10 cellular contexts compared by ENCODE assay signal in the genomic region with DNA sequence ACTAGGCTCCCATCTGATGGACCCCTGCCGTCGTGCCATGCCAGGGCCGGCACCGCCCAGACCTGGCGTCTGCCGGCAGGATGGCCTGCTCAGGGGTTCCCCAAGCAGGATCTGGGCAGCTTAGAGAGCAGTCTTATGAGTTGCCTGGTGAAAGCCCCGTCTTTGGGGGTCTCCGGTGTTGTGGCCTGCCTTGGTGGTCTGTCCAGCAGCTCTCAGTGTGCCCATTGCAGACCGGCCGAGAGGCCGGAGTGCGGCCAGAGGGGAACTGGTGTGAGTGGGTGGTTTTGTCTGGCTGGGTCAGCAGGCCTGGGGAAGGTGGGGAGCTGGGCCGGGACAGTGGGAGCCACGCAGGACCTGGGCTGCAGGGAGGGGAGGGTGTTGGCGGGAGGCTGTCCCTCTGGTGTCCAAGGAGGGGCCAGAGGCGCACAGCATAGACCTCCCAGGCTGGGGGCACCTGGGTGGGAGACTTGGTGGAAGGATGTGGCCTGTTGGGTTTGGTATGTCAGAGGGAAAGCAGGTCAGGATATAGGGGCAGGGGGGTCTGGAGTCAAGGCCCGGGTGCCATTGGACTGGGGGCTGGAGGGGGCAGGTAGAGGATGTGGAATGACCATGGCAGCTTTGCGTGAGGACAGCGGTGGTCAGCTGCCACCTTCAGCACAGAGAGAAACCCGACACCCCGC. TPM values are rescaled to one million over a fixed set of nuclear protein-coding genes. Genes with fewer than 3 reads are reported as not detected.
A peak's percentile ranks its signal among the peaks of the same experiment; 100 is the strongest.
DNase-seq lines count a peak whose midpoint lies in the region; ATAC-seq and TF ChIP-seq lines count a peak whose summit lies in the region.
"Had no signal": no experiment of that assay in that cellular context is flagged by ENCODE, and none has a peak within 500 bp of the region (broad histone marks: within the 10 kb centered on the region; RNA-seq: fewer than 3 reads in every experiment).

No MANE protein-coding gene starts in this region.

- H3K9me3 Mint-ChIP-seq in neural crest cell: no peaks in the 10 kb centered on the region

- H3K27ac Mint-ChIP-seq in neural crest cell (ENCODE audit: unreplicated experiment): no peak overlapping the region

- H3K36me3 ChIP-seq in A673 (ENCODE audit: insufficient read depth, low read length, poor library complexity, severe bottlenecking) (no peaks in the 10 kb centered on the region), Panc1 (ENCODE audit: control insufficient read depth, insufficient read depth, low read length) (no peaks in the 10 kb centered on the region), esophagus squamous epithelium (no peaks in the 10 kb centered on the region)

- H3K27me3 Mint-ChIP-seq in neural crest cell (ENCODE audit: low read depth): peaks cover 13% of the 10 kb centered on the region

- 22 to 33% methylated on average over 6 to 10 of the region's 21 CpGs for WGBS in esophagus squamous epithelium, 2 donors

- no peak overlapping the region for H3K27ac ChIP-seq in A673 (ENCODE audit: low read depth, low read length, poor library complexity, severe bottlenecking)
- H3K27ac ChIP-seq in Panc1 (ENCODE audit: low read length): peak overlapping the region; percentile 71
- peak overlapping the region; percentile 79 to 91 (median 87) for H3K27ac ChIP-seq in esophagus squamous epithelium

- peak overlapping the region; percentile 86 for H3K4me3 Mint-ChIP-seq in neural crest cell

- no peaks in the 10 kb centered on the region for H3K4me1 ChIP-seq in A673 (ENCODE audit: insufficient read depth, low read length, poor library complexity, severe bottlenecking)
- H3K4me1 ChIP-seq in Panc1 (ENCODE audit: control insufficient read depth, insufficient read depth, low read length): peaks cover 51% of the 10 kb centered on the region
- H3K4me1 ChIP-seq in esophagus squamous epithelium: peaks cover 74 to 97% (median 77%) of the 10 kb centered on the region in 3 donors

- H3K4me3 ChIP-seq in A673 (ENCODE audit: low read depth, low read length, poor library complexity, severe bottlenecking) (peak overlapping the region; percentile 52), Panc1 (ENCODE audit: low read depth in 2 of 2, low read length in 2 of 2) (peak overlapping the region; percentile 43 to 58), esophagus squamous epithelium (peak overlapping the region; percentile 57 to 84 (median 66))

- peaks cover 26% of the 10 kb centered on the region for H3K4me1 Mint-ChIP-seq in neural crest cell

- no peak for TF ChIP-seq POLR2A in esophagus squamous epithelium (IDR thresholded peaks at IDR 0.05)

- no peak for DNase-seq in A673 (ENCODE audit: low spot score)
- DNase-seq in Panc1 (ENCODE audit: low read depth, low spot score): no peak
- no peak for DNase-seq in esophagus squamous epithelium (lab: John Stamatoyannopoulos, UW)
- DNase-seq in neural crest cell (ENCODE audit: low read depth, low spot score): no peak
- DNase-seq in DMS53 (lab: John Stamatoyannopoulos, UW): no peak
- DNase-seq in stimulated activated CD4-positive, alpha-beta T cell treated with anti-CD3 and anti-CD28 coated beads, Interleukin-12 subunit alpha, Interleukin-12 subunit beta, amount 100 ng/mL, for 4 hours: no peak
- no peak for DNase-seq in ureter (ENCODE audit: low spot score)
- DNase-seq: activated naive CD4-positive, alpha-beta T cell; DND-41 had no signal

- ATAC-seq in Panc1 (peak; percentile 0; the same call in 1 of the 2 replicates), GM19023 (IDR thresholded peaks at IDR 0.05; ENCODE audit: unreplicated experiment) (no peak)

- CTCF ChIA-PET in A673 (lab: Charles Lee): no interaction called here
- CTCF ChIA-PET in Panc1 (lab: Charles Lee): interaction anchor here (0.8 kb wide), 1 partner anchor 219 kb away, joined by 6 read pairs; no protein-coding TSS in a partner anchor

- peaks cover 7% of the 10 kb centered on the region for H3K27me3 ChIP-seq in A673 (replicated peaks; ENCODE audit: insufficient read depth, low read depth, low read length, poor library complexity)
- H3K27me3 ChIP-seq in Panc1 (ENCODE audit: control insufficient read depth, insufficient read depth, low read length): no peaks in the 10 kb centered on the region
- peaks cover 0 to 68% (median 0%) of the 10 kb centered on the region in 4 donors for H3K27me3 ChIP-seq in esophagus squamous epithelium

- H3K36me3 Mint-ChIP-seq in neural crest cell (ENCODE audit: low read depth): no peaks in the 10 kb centered on the region

- POLR2A ChIA-PET in A673 (lab: Charles Lee; ENCODE audit: low non-redundant PET): no interaction called here
- POLR2A ChIA-PET in Panc1 (lab: Charles Lee): no interaction called here

- BruUV-seq in A673 (replicated peaks; lab: Mats Ljungman, UMichigan): no TSS peak
- no TSS peak for BruUV-seq in Panc1 (replicated peaks; lab: Mats Ljungman, UMichigan)

- in situ Hi-C loops in Panc1 (cut with HindIII; ENCODE audit: low pct_unique_long_range_greater_than_20kb, low sequenced_read_pairs): no loop called here

- no peaks in the 10 kb centered on the region for H3K9me3 ChIP-seq in A673 (ENCODE audit: low read depth, low read length, poor library complexity, severe bottlenecking)
- H3K9me3 ChIP-seq in Panc1 (ENCODE audit: control insufficient read depth, insufficient read depth, low read depth, low read length): no peaks in the 10 kb centered on the region
- no peaks in the 10 kb centered on the region for H3K9me3 ChIP-seq in esophagus squamous epithelium

- intact Hi-C loops in A673 (cut with micrococcal nuclease; ENCODE audit: unreplicated experiment) (no loop called here), Panc1 (cut with micrococcal nuclease; ENCODE audit: unreplicated experiment) (no loop called here), esophagus squamous epithelium (cut with DNase I) (no loop called here)

- no peak for TF ChIP-seq CTCF in A673 (conservative IDR thresholded peaks at IDR 0.05; ENCODE audit: low read depth, low read length)
- TF ChIP-seq CTCF in Panc1 (IDR thresholded peaks at IDR 0.05): no peak
- no peak for TF ChIP-seq CTCF in esophagus squamous epithelium (IDR thresholded peaks at IDR 0.05)
- TF ChIP-seq CTCF in neural crest cell (conservative IDR thresholded peaks at IDR 0.05): no peak

RNA-seq across cellular contexts. Expression of a gene that starts 16.5 kb away (rescaled TPM):
- total RNA-seq in A673 (2021): 21.2 and 21.9 TPM in 2 replicates
- 88.7 TPM for total RNA-seq in Panc1 (2021; ENCODE audit: unreplicated experiment)
- polyA plus RNA-seq in Panc1 (2012; ENCODE audit: insufficient read length): 117 TPM
- 100 to 1,000 TPM in 1 of 4 donors, 10 to 100 TPM in 3; 59.3 to 129 (median 78.6) TPM for total RNA-seq in esophagus squamous epithelium
- 88.6 and 89.9 TPM in 2 replicates for total RNA-seq in neural crest cell
- 88.1 TPM for total RNA-seq in ureter
